ENCODE assay signal across 28 cellular contexts in genomic region chr2:37146062-37146461, GRCh38. TPM values are rescaled to one million over a fixed set of nuclear protein-coding genes. Genes with fewer than 3 reads are reported as not detected.
"Had no signal": no experiment of that assay in that cellular context is flagged by ENCODE, and none has a peak within 500 bp of the region (broad histone marks: within the 10 kb centered on the region; RNA-seq: fewer than 3 reads in every experiment).

No MANE protein-coding gene starts in this region.

- ATAC-seq: activated CD8-positive, alpha-beta T cell treated with anti-CD3 and anti-CD28 coated beads, Interleukin-2, amount 10 ng/mL, durations not matched to agents 7 days and 5 days; WTC11 had no signal

- H3K9me3 ChIP-seq: adrenal gland, breast epithelium had no signal

- H3K4me1 ChIP-seq: adrenal gland, breast epithelium had no signal

- H3K9me3 Mint-ChIP-seq: activated naive CD8-positive, alpha-beta T cell treated with anti-CD3 and anti-CD28 coated beads, Interleukin-2, amount 10 ng/mL, durations not matched to agents 7 days and 5 days; WTC11 had no signal

- H3K27me3 Mint-ChIP-seq: activated naive CD8-positive, alpha-beta T cell treated with anti-CD3 and anti-CD28 coated beads, Interleukin-2, amount 10 ng/mL, durations not matched to agents 7 days and 5 days had no signal

- H3K27ac Mint-ChIP-seq: activated CD8-positive, alpha-beta T cell treated with anti-CD3 and anti-CD28 coated beads, Interleukin-2, amount 10 ng/mL, durations not matched to agents 7 days and 5 days; activated naive CD8-positive, alpha-beta T cell treated with anti-CD3 and anti-CD28 coated beads, Interleukin-2, amount 10 ng/mL, durations not matched to agents 7 days and 5 days; WTC11 had no signal

- H3K4me3 Mint-ChIP-seq: activated CD8-positive, alpha-beta T cell treated with anti-CD3 and anti-CD28 coated beads, Interleukin-2, amount 10 ng/mL, durations not matched to agents 7 days and 5 days; activated naive CD8-positive, alpha-beta T cell treated with anti-CD3 and anti-CD28 coated beads, Interleukin-2, amount 10 ng/mL, durations not matched to agents 7 days and 5 days; WTC11 had no signal

- H3K27me3 ChIP-seq: adrenal gland, breast epithelium had no signal

- DNase-seq: activated CD4-positive, alpha-beta T cell treated with anti-CD3 and anti-CD28 coated beads for 48 hours; activated CD4-positive, alpha-beta T cell treated with anti-CD3 and anti-CD28 coated beads, Interleukin-2, amount 50 U/mL, for 4 hours; activated CD4-positive, CD25-positive, alpha-beta regulatory T cell treated with anti-CD3 and anti-CD28 coated beads, Interleukin-2, amount 50 U/mL, for 72 hours; activated CD8-positive, alpha-beta memory T cell treated with anti-CD3 and anti-CD28 coated beads, Interleukin-2, amount 50 U/mL, for 48 hours; activated CD8-positive, alpha-beta T cell treated with anti-CD3 and anti-CD28 coated beads, Interleukin-2, amount 10 ng/mL, durations not matched to agents 7 days and 5 days; activated naive CD4-positive, alpha-beta T cell treated with anti-CD3 and anti-CD28 coated beads, Interleukin-2, amount 50 U/mL, for 16 hours; activated naive CD8-positive, alpha-beta T cell treated with anti-CD3 and anti-CD28 coated beads, Interleukin-2, amount 10 ng/mL, durations not matched to agents 7 days and 5 days; activated T-cell treated with anti-CD3 and anti-CD28 coated beads, Interleukin-2, amount 50 U/mL, for 1 hour; adrenal gland; anterior cingulate cortex; caudate nucleus; NCI-H1092 treated with DMSO at 0.1 percent for 48 hours; NCI-H1417 treated with DMSO at 0.1 percent for 48 hours; NCI-H1694; NCI-H2029; NCI-H2107; NCI-H2171 treated with DMSO at 0.1 percent for 48 hours; NCI-H226; NCI-H526; NCI-H774; SIG-M5 had no signal

- H3K4me3 ChIP-seq: adrenal gland, breast epithelium had no signal

- H3K27ac ChIP-seq: adrenal gland, breast epithelium had no signal

RNA-seq across cellular contexts. Expression of gene SULT6B1, which starts 42.4 kb away (rescaled TPM):
- total RNA-seq: activated CD8-positive, alpha-beta T cell treated with anti-CD3 and anti-CD28 coated beads, Interleukin-2, amount 10 ng/mL, durations not matched to agents 7 days and 5 days; activated naive CD8-positive, alpha-beta T cell treated with anti-CD3 and anti-CD28 coated beads, Interleukin-2, amount 10 ng/mL, durations not matched to agents 7 days and 5 days; adrenal gland; breast epithelium; M059J; NCI-H460; OCI-LY7; RPMI7951; T-helper 1 cell treated with Interleukin-12 subunit alpha and Interleukin-12 subunit beta and Interleukin-4 antibody, amounts not matched to agents 30 ng/mL and 1 ng/mL, for 36 hours; WTC11 had no signal
- polyA plus RNA-seq: adrenal gland had no signal
